12 cellular contexts compared by ENCODE assay signal in genomic region chr19:46932346-46932745, GRCh38.
DNase-seq lines count a peak whose midpoint lies in the region; ATAC-seq and TF ChIP-seq lines count a peak whose summit lies in the region.
"Had no signal": no experiment of that assay in that cellular context is flagged by ENCODE, and none has a peak within 500 bp of the region (broad histone marks: within the 10 kb centered on the region; RNA-seq: fewer than 3 reads in every experiment).

No MANE protein-coding gene starts in this region.

- DNase-seq in AG08396 (ENCODE audit: low spot score) (peak; percentile 45), LHCN-M2 (ENCODE audit: low read depth) (peak; percentile 60), brain microvascular endothelial cell (peak; percentile 74), left lung (no peak), esophagus muscularis mucosa (ENCODE audit: extremely low spot score) (no peak), NCI-H2171 treated with DMSO at 0.1 percent for 48 hours (lab: John Stamatoyannopoulos, UW) (no peak), mesendoderm (no peak), hepatocyte (ENCODE audit: low spot score) (no peak)
- DNase-seq: effector memory CD4-positive, alpha-beta T cell; NCI-H1694 treated with DMSO at 0.1 percent for 48 hours had no signal

- H3K23ac ChIP-seq in mesendoderm (ENCODE audit: low read length): no peak overlapping the region

- no peaks in the 10 kb centered on the region for H3K27me3 ChIP-seq in brain microvascular endothelial cell (replicated peaks)
- H3K27me3 ChIP-seq in left lung: no peaks in the 10 kb centered on the region
- H3K27me3 ChIP-seq in esophagus muscularis mucosa: no peaks in the 10 kb centered on the region
- no peaks in the 10 kb centered on the region for H3K27me3 ChIP-seq in mesendoderm (ENCODE audit: insufficient read depth, low read length, poor library complexity)
- no peaks in the 10 kb centered on the region for H3K27me3 ChIP-seq in hepatocyte
- H3K27me3 ChIP-seq: BLaER1 treated with 17β-estradiol and CSF1 and Interleukin-3, amounts not matched to agents 10 nM and 100 nM; vagina had no signal

- H3K18ac ChIP-seq in mesendoderm (ENCODE audit: low read length): no peak overlapping the region

- no peak overlapping the region for H2BK120ac ChIP-seq in mesendoderm (ENCODE audit: low read depth, low read length)

- H3K79me2 ChIP-seq in mesendoderm (ENCODE audit: control insufficient read depth, insufficient read depth, low read length) (peaks cover 19% of the 10 kb centered on the region), hepatocyte (peaks cover 100% of the 10 kb centered on the region)

- WGBS in esophagus muscularis mucosa: 67% methylated on average over 2 of the region's 2 CpGs
- WGBS in mesendoderm (ENCODE audit: extremely low coverage, insufficient coverage, low lambda C conversion rate): no CpG with 5 or more reads among the region's 2 CpGs
- WGBS in hepatocyte (ENCODE audit: low lambda C conversion rate, missing lambda C conversion rate): 37% methylated on average over 2 of the region's 2 CpGs

- peaks cover 18% of the 10 kb centered on the region for H3K79me1 ChIP-seq in mesendoderm (ENCODE audit: low read length)

- H3K4ac ChIP-seq in mesendoderm (ENCODE audit: low read depth, low read length): no peak overlapping the region

- no peak overlapping the region for H3K9ac ChIP-seq in mesendoderm (ENCODE audit: low read length)
- H3K9ac ChIP-seq: BLaER1 treated with 17β-estradiol and CSF1 and Interleukin-3, amounts not matched to agents 10 nM and 100 nM had no signal

- in situ Hi-C loops in brain microvascular endothelial cell (cut with HindIII; ENCODE audit: low pct_ligation_motif_present, low sequenced_read_pairs): no loop called here

- no peak for TF ChIP-seq CTCF in brain microvascular endothelial cell (IDR thresholded peaks at IDR 0.05; ENCODE audit: low read depth, low read length, missing control alignments)
- no peak for TF ChIP-seq CTCF in left lung (IDR thresholded peaks at IDR 0.05)
- TF ChIP-seq CTCF in esophagus muscularis mucosa (IDR thresholded peaks at IDR 0.05): no peak
- TF ChIP-seq CTCF in hepatocyte (IDR thresholded peaks at IDR 0.05; ENCODE audit: poor library complexity): no peak

- no peaks in the 10 kb centered on the region for H3K9me2 ChIP-seq in hepatocyte (replicated peaks; ENCODE audit: insufficient read depth)

- H4K20me1 ChIP-seq in hepatocyte (ENCODE audit: insufficient read depth, poor library complexity, severe bottlenecking): peaks cover 87% of the 10 kb centered on the region

- peak; percentile 67 for ATAC-seq in left lung

- no peak overlapping the region for H2AFZ ChIP-seq in hepatocyte

- no peak overlapping the region for H2BK5ac ChIP-seq in mesendoderm (ENCODE audit: low read length)

- H3K4me2 ChIP-seq in mesendoderm (ENCODE audit: low read length) (no peak overlapping the region), hepatocyte (no peak overlapping the region)

- no peak overlapping the region for H3K56ac ChIP-seq in mesendoderm (ENCODE audit: low read length)

- no peak overlapping the region for H4K8ac ChIP-seq in mesendoderm (ENCODE audit: low read depth, low read length)

- intact Hi-C loops in left lung (cut with DNase I): no loop called here
- intact Hi-C loops in esophagus muscularis mucosa (cut with DNase I): no loop called here

- H2BK15ac ChIP-seq in mesendoderm (replicated peaks; ENCODE audit: low read depth): no peak overlapping the region

- H3K36me3 ChIP-seq in brain microvascular endothelial cell (replicated peaks) (peaks cover under 1% of the 10 kb centered on the region), left lung (peaks cover 0 to 3% of the 10 kb centered on the region in 2 donors), esophagus muscularis mucosa (peaks cover 0 to 3% (median under 1%) of the 10 kb centered on the region in 4 donors), mesendoderm (ENCODE audit: control insufficient read depth, insufficient read depth, low read length) (peaks cover 1% of the 10 kb centered on the region), hepatocyte (replicated peaks; ENCODE audit: insufficient read depth, low read depth) (no peaks in the 10 kb centered on the region)

- peaks cover 32 to 47% of the 10 kb centered on the region in 2 donors for H3K4me1 ChIP-seq in left lung
- H3K4me1 ChIP-seq in esophagus muscularis mucosa: peaks cover 38 to 90% (median 72%) of the 10 kb centered on the region in 4 donors
- H3K4me1 ChIP-seq in mesendoderm (ENCODE audit: control insufficient read depth, low read depth, low read length): no peaks in the 10 kb centered on the region
- H3K4me1 ChIP-seq in hepatocyte (ENCODE audit: insufficient read depth): peaks cover 18% of the 10 kb centered on the region

- no peak overlapping the region for H4K5ac ChIP-seq in mesendoderm (ENCODE audit: low read length)

- no peak for TF ChIP-seq EP300 in esophagus muscularis mucosa (IDR thresholded peaks at IDR 0.05)

- H3K4me3 ChIP-seq in brain microvascular endothelial cell (ENCODE audit: low read depth, low read length) (no peak overlapping the region), left lung (no peak overlapping the region), esophagus muscularis mucosa (no peak overlapping the region), mesendoderm (ENCODE audit: low read length) (no peak overlapping the region), hepatocyte (no peak overlapping the region)
- H3K4me3 ChIP-seq: BLaER1 treated with 17β-estradiol and CSF1 and Interleukin-3, amounts not matched to agents 10 nM and 100 nM; vagina had no signal

- H3K27ac ChIP-seq in brain microvascular endothelial cell: peak overlapping the region; percentile 56
- H3K27ac ChIP-seq in left lung: peak overlapping the region; percentile 30 to 45
- H3K27ac ChIP-seq in esophagus muscularis mucosa (replicated peaks in 1 of 4): no peak overlapping the region
- no peak overlapping the region for H3K27ac ChIP-seq in mesendoderm (ENCODE audit: low read depth, low read length)
- no peak overlapping the region for H3K27ac ChIP-seq in hepatocyte
- H3K27ac ChIP-seq: BLaER1 treated with 17β-estradiol and CSF1 and Interleukin-3, amounts not matched to agents 10 nM and 100 nM; vagina had no signal

- TF ChIP-seq POLR2A in esophagus muscularis mucosa (IDR thresholded peaks at IDR 0.05; ENCODE audit: low read depth): no peak

- H2AK5ac ChIP-seq in mesendoderm (ENCODE audit: low read length): no peak overlapping the region

- H3K9me3 ChIP-seq in left lung (no peaks in the 10 kb centered on the region), esophagus muscularis mucosa (no peaks in the 10 kb centered on the region), hepatocyte (ENCODE audit: low read depth) (no peaks in the 10 kb centered on the region)
- H3K9me3 ChIP-seq: BLaER1 treated with 17β-estradiol and CSF1 and Interleukin-3, amounts not matched to agents 10 nM and 100 nM; vagina had no signal

Comparison
In these comparisons a context has a peak if more than half of its experiments do, and no peak if none do; other contexts are left out.
1. DNase-seq: peak in AG08396 (single experiment), LHCN-M2 (single experiment) and brain microvascular endothelial cell (single experiment); none in left lung (0 of 2), esophagus muscularis mucosa (single experiment), NCI-H2171 treated with DMSO at 0.1 percent for 48 hours (single experiment), mesendoderm (single experiment) and hepatocyte (single experiment).
2. H3K27ac ChIP-seq: peak in brain microvascular endothelial cell (single experiment) and left lung (2 of 2); none in esophagus muscularis mucosa (0 of 4), mesendoderm (single experiment) and hepatocyte (single experiment).